14 cellular contexts compared by ENCODE assay signal in genomic region chr13:27079421-27079958, GRCh38.
DNase-seq lines count a peak whose midpoint lies in the region; ATAC-seq and TF ChIP-seq lines count a peak whose summit lies in the region.
"Had no signal": no experiment of that assay in that cellular context is flagged by ENCODE, and none has a peak within 500 bp of the region (broad histone marks: within the 10 kb centered on the region; RNA-seq: fewer than 3 reads in every experiment).

No MANE protein-coding gene starts in this region.

- no peak overlapping the region for H3K4me3 ChIP-seq in brain microvascular endothelial cell (ENCODE audit: low read depth, low read length)

- peaks cover 8% of the 10 kb centered on the region for H3K36me3 ChIP-seq in brain microvascular endothelial cell (replicated peaks)

- no peak for TF ChIP-seq CTCF in brain microvascular endothelial cell (IDR thresholded peaks at IDR 0.05; ENCODE audit: low read depth, low read length, missing control alignments)

- H3K27me3 ChIP-seq in brain microvascular endothelial cell (replicated peaks), result no peaks in the 10 kb centered on the region

- in situ Hi-C loops in brain microvascular endothelial cell (cut with HindIII; ENCODE audit: low pct_ligation_motif_present, low sequenced_read_pairs), result no loop called here

- DNase-seq in AG08396 (ENCODE audit: low spot score) (peak; percentile 45), HCEC 1CT (peak; percentile 27), brain microvascular endothelial cell (peak; percentile 42), left kidney (ENCODE audit: low read depth, low spot score) (peak; percentile 40), NCI-H146 (lab: John Stamatoyannopoulos, UW) (no peak), posterior vena cava (ENCODE audit: low spot score) (no peak)
- DNase-seq: activated B cell treated with CpG ODN at 0.5 μM for 24 hours; activated naive CD4-positive, alpha-beta T cell treated with anti-CD3 and anti-CD28 coated beads, Interleukin-2, amount 50 U/mL, for 16 hours; CD8-positive, alpha-beta T cell; NCI-H1092; stimulated activated CD4-positive, alpha-beta T cell treated with anti-CD3 and anti-CD28 coated beads, Interleukin-1b, Interleukin-23, amount 100 ng/mL, for 48 hours; substantia nigra had no signal

- ATAC-seq in GM21529 (IDR thresholded peaks at IDR 0.05; ENCODE audit: unreplicated experiment), result no peak
- no peak for ATAC-seq in activated CD4-positive, CD25-positive, alpha-beta regulatory T cell treated with anti-CD3 and anti-CD28 coated beads, Interleukin-2, amount 50 U/mL, for 24 hours
- ATAC-seq: CD8-positive, alpha-beta T cell had no signal

- intact Hi-C loops in posterior vena cava (cut with DNase I), result no loop called here

- no peak overlapping the region for H3K27ac ChIP-seq in brain microvascular endothelial cell

Comparison
In these comparisons a context has a peak if more than half of its experiments do, and no peak if none do; other contexts are left out.
1. DNase-seq: peak in AG08396 (single experiment), HCEC 1CT (single experiment), brain microvascular endothelial cell (single experiment) and left kidney (single experiment); none in NCI-H146 (single experiment) and posterior vena cava (single experiment).